ENCODE assay signal across 14 cellular contexts in the genomic region with DNA sequence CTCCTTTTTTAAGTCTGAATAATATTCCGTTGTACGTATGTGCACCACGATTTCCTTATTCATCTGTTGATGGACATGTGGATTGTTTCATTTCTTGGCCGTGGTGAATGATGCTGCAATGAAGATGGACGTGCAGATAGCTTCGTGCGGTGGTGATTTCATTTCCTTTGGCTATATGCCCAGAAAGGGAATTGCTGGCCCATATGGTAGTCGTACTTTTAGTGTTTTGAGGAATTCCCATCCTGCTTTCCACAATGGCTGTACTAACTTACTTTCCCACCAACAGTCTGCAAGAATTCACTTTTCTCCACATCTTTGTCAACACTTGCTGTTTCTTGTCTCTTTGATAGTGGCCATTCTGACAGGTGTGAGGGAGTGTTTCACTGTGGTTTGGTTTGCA. TPM values are rescaled to one million over a fixed set of nuclear protein-coding genes. Genes with fewer than 3 reads are reported as not detected.
DNase-seq lines count a peak whose midpoint lies in the region; ATAC-seq, FAIRE-seq and TF ChIP-seq lines count a peak whose summit lies in the region.
"Had no signal": no experiment of that assay in that cellular context is flagged by ENCODE, and none has a peak within 500 bp of the region (broad histone marks: within the 10 kb centered on the region; RNA-seq: fewer than 3 reads in every experiment).

No MANE protein-coding gene starts in this region.

- no peak overlapping the region for H3K27ac ChIP-seq in foreskin keratinocyte
- no peak overlapping the region for H3K27ac ChIP-seq in HepG2 (ENCODE audit: extremely low read length, insufficient read depth, low read length)

- POLR2A ChIA-PET in HepG2 (lab: Yijun Ruan, JAX): no interaction called here

- CTCF ChIA-PET in HepG2 (lab: Yijun Ruan, JAX; ENCODE audit: low intra/inter-chr PET ratio, low total read pairs): no interaction called here

- no peak overlapping the region for H2AFZ ChIP-seq in HepG2 (ENCODE audit: low read length)

- in situ Hi-C loops in HepG2 (cut with HindIII; ENCODE audit: extremely low pct_ligation_motif_present, low pct_unique_long_range_greater_than_20kb): no loop called here

- no peaks in the 10 kb centered on the region for H4K20me1 ChIP-seq in HepG2 (ENCODE audit: insufficient read depth, low read length)

- no peak overlapping the region for H3K4me2 ChIP-seq in HepG2 (ENCODE audit: low read depth, low read length)

- peaks cover 2% of the 10 kb centered on the region for H3K79me2 ChIP-seq in HepG2 (ENCODE audit: insufficient read depth, low read length)

- no peaks in the 10 kb centered on the region for H3K27me3 ChIP-seq in foreskin keratinocyte
- peaks cover 0 to 3% of the 10 kb centered on the region in 2 experiments; a peak in 1 of 5 replicates for H3K27me3 ChIP-seq in HepG2 (ENCODE audit: control insufficient read depth in 1 of 2, insufficient read depth in 2 of 2, low read length in 2 of 2)

- DNase-seq in COLO668 (lab: John Stamatoyannopoulos, UW; ENCODE audit: unreplicated experiment) (peak; percentile 15), HT-29 (ENCODE audit: low spot score) (peak; percentile 21), foreskin keratinocyte (peak; percentile 84 to 94), epidermal melanocyte (ENCODE audit: insufficient read length, low spot score) (no peak), HepG2 (ENCODE audit: low spot score) (no peak), anterior cingulate cortex (lab: John Stamatoyannopoulos, UW) (no peak)
- DNase-seq: KG1; left ventricle myocardium superior; NCI-H446 treated with DMSO at 0.1 percent for 48 hours; stimulated activated CD4-positive, alpha-beta T cell treated with anti-CD3 and anti-CD28 coated beads, Interleukin-4, amount 100 ng/mL, for 4 hours; T-helper 17 cell had no signal

- H3K9me3 ChIP-seq in HepG2 (ENCODE audit: low read length): no peaks in the 10 kb centered on the region

- 11% methylated on average over 8 of the region's 8 CpGs for WGBS in HepG2 (ENCODE audit: low lambda C conversion rate)

- intact Hi-C loops in HepG2 (cut with micrococcal nuclease; ENCODE audit: unreplicated experiment): no loop called here

- no peak for TF ChIP-seq POLR2A in HepG2 (IDR thresholded peaks at IDR 0.05; ENCODE audit: insufficient read depth in 1 of 2, low read depth in 2 of 2, low read length in 2 of 2)

- no peak overlapping the region for H3K9ac ChIP-seq in HepG2 (ENCODE audit: insufficient read depth, low read depth, low read length)

- no peaks in the 10 kb centered on the region for H3K4me1 ChIP-seq in foreskin keratinocyte
- H3K4me1 ChIP-seq in HepG2 (ENCODE audit: insufficient read depth, low read length): no peaks in the 10 kb centered on the region

- TF ChIP-seq EP300 in HepG2 (IDR thresholded peaks at IDR 0.05; ENCODE audit: low read depth in 2 of 2, low read length in 2 of 2): no peak
- no peak for TF ChIP-seq EP300 in HepG2 (CRISPR knock-in tag; IDR thresholded peaks at IDR 0.05; ENCODE audit: borderline replicate concordance)

- no peak overlapping the region for H3K4me3 ChIP-seq in HepG2 (replicated peaks in 1 of 3; ENCODE audit: insufficient read depth in 1 of 3, low read depth in 2 of 3, low read length in 3 of 3)

- H3K36me3 ChIP-seq in HepG2 (replicated peaks in 1 of 2; ENCODE audit: control insufficient read depth in 1 of 2, insufficient read depth in 2 of 2, low read length in 2 of 2): no peaks in the 10 kb centered on the region

- BruUV-seq in HepG2 (replicated peaks; lab: Mats Ljungman, UMichigan): no TSS peak

- TF ChIP-seq CTCF in foreskin keratinocyte (conservative IDR thresholded peaks at IDR 0.05) (no peak), HepG2 (CRISPR knock-in tag; IDR thresholded peaks at IDR 0.05) (no peak)

- FAIRE-seq in HepG2 (lab: Jason Lieb, UNC): no peak
- FAIRE-seq: D721Med had no signal

- no peak for ATAC-seq in SK-N-SH treated with all-trans-retinoic acid at 6 μM for 48 hours
- ATAC-seq in foreskin keratinocyte: peak; percentile 70
- ATAC-seq in HepG2: no peak
- no peak for ATAC-seq in GM18873 (IDR thresholded peaks at IDR 0.05; ENCODE audit: low FRiP score, unreplicated experiment)
- ATAC-seq: left ventricle myocardium superior, T-helper 17 cell had no signal

- TF ChIP-seq RAD21 in HepG2 (CRISPR knock-in tag; IDR thresholded peaks at IDR 0.05): no peak

TF ChIP-seq in SK-N-SH treated with all-trans-retinoic acid at 6 μM for 48 hours, 23 proteins besides CTCF, POLR2A, EP300 and RAD21:
- TF ChIP-seq ZNF70 (CRISPR knock-in tag; IDR thresholded peaks at IDR 0.05) (no peak), ZNF8 (CRISPR knock-in tag; IDR thresholded peaks at IDR 0.05) (peak; percentile 42; the same call in 1 of the 2 replicates)
TF ChIP-seq in SK-N-SH treated with all-trans-retinoic acid at 6 μM for 48 hours: peak in this region for 1.

TF ChIP-seq in HepG2, 621 proteins besides CTCF, POLR2A, EP300 and RAD21 (continues in another document):
- no peak for TF ChIP-seq SSRP1 (CRISPR knock-in tag; IDR thresholded peaks at IDR 0.05)
- TF ChIP-seq ZNF496 (CRISPR knock-in tag; IDR thresholded peaks at IDR 0.05; ENCODE audit: insufficient replicate concordance): no peak
- TF ChIP-seq, protein P1, sequence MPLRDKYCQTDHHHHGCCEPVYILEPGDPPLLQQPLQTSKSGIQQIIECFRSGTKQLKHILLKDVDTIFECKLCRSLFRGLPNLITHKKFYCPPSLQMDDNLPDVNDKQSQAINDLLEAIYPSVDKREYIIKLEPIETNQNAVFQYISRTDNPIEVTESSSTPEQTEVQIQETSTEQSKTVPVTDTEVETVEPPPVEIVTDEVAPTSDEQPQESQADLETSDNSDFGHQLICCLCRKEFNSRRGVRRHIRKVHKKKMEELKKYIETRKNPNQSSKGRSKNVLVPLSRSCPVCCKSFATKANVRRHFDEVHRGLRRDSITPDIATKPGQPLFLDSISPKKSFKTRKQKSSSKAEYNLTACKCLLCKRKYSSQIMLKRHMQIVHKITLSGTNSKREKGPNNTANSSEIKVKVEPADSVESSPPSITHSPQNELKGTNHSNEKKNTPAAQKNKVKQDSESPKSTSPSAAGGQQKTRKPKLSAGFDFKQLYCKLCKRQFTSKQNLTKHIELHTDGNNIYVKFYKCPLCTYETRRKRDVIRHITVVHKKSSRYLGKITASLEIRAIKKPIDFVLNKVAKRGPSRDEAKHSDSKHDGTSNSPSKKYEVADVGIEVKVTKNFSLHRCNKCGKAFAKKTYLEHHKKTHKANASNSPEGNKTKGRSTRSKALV (CRISPR knock-in tag; IDR thresholded peaks at IDR 0.05): no peak
- TF ChIP-seq SIN3A (IDR thresholded peaks at IDR 0.05; ENCODE audit: borderline replicate concordance, low read depth, low read length): no peak
- TF ChIP-seq, protein P2, sequence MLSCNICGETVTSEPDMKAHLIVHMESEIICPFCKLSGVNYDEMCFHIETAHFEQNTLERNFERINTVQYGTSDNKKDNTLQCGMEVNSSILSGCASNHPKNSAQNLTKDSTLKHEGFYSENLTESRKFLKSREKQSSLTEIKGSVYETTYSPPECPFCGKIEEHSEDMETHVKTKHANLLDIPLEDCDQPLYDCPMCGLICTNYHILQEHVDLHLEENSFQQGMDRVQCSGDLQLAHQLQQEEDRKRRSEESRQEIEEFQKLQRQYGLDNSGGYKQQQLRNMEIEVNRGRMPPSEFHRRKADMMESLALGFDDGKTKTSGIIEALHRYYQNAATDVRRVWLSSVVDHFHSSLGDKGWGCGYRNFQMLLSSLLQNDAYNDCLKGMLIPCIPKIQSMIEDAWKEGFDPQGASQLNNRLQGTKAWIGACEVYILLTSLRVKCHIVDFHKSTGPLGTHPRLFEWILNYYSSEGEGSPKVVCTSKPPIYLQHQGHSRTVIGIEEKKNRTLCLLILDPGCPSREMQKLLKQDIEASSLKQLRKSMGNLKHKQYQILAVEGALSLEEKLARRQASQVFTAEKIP (CRISPR knock-in tag; IDR thresholded peaks at IDR 0.05; ENCODE audit: borderline replicate concordance): no peak
- TF ChIP-seq NR2F1 (CRISPR knock-in tag; IDR thresholded peaks at IDR 0.05): no peak
- TF ChIP-seq ZNF234 (CRISPR knock-in tag; conservative IDR thresholded peaks at IDR 0.05): no peak

RNA-seq across cellular contexts. Expression of gene ZFP42, which starts 12.8 kb away (rescaled TPM):
- total RNA-seq in HT-29 (2014; rRNA removed; shearing (Covaris generic)): not detected in 2 replicates
- total RNA-seq in foreskin keratinocyte (11.2 and 19.4 TPM in 2 replicates), HepG2 (2016; rRNA removed; fragmentation: Illumina TruSeq; extraction: Trizol) (not detected in 2 replicates)
- polyA plus RNA-seq in foreskin keratinocyte (5.9 and 11.8 TPM in 2 replicates), HepG2 (2011; rRNA removed) (not detected in 2 replicates)
- not detected in 2 replicates for total RNA-seq in HepG2 (2016; cell fraction: cytosol; rRNA removed; fragmentation: Illumina TruSeq; extraction: Trizol; ENCODE audit: low read depth)
- total RNA-seq in HepG2 (2016; cell fraction: insoluble cytoplasmic fraction; rRNA removed; fragmentation: Illumina TruSeq; extraction: Trizol): not detected in 2 replicates
- not detected in 2 replicates for total RNA-seq in HepG2 (2016; cell fraction: membrane; rRNA removed; fragmentation: Illumina TruSeq; extraction: Trizol)
- not detected in 2 replicates for total RNA-seq in HepG2 (2016; cell fraction: nucleus; rRNA removed; fragmentation: Illumina TruSeq; extraction: Trizol)
- polyA plus RNA-seq in HepG2 (2011; cell fraction: cytosol; rRNA removed): not detected in 2 replicates
- polyA plus RNA-seq in HepG2 (2011; cell fraction: nucleus; rRNA removed): not detected in 2 replicates
- not detected in 2 replicates for polyA plus RNA-seq in HepG2 (2012)
- not detected in 2 replicates for polyA plus RNA-seq in HepG2 (2016; cell fraction: cytosol; fragmentation: Illumina TruSeq; extraction: Trizol; ENCODE audit: low read depth)
- polyA plus RNA-seq in HepG2 (2016; cell fraction: insoluble cytoplasmic fraction; fragmentation: Illumina TruSeq; extraction: Trizol; ENCODE audit: low read depth): not detected in 2 replicates
- polyA plus RNA-seq in HepG2 (2016; cell fraction: membrane; fragmentation: Illumina TruSeq; extraction: Trizol; ENCODE audit: low read depth): not detected in 2 replicates
- not detected in 2 replicates for polyA plus RNA-seq in HepG2 (2016; cell fraction: nucleus; fragmentation: Illumina TruSeq; extraction: Trizol; ENCODE audit: insufficient read depth, low read depth)
- polyA minus RNA-seq in HepG2 (2011; rRNA and poly(A)+ RNA removed; ENCODE audit: low replicate concordance): 0.12 TPM in 1 of 2 replicates, not detected in the other
- not detected in 2 replicates for polyA minus RNA-seq in HepG2 (2011; cell fraction: cytosol; rRNA and poly(A)+ RNA removed)
- polyA minus RNA-seq in HepG2 (2011; cell fraction: nucleus; rRNA and poly(A)+ RNA removed): not detected in 2 replicates
- total RNA-seq: left ventricle myocardium superior, T-helper 17 cell had no signal

Comparison
In these comparisons a context has a peak if more than half of its experiments do, and no peak if none do; other contexts are left out.
1. DNase-seq: peak in COLO668 (single experiment), HT-29 (single experiment) and foreskin keratinocyte (2 of 2); none in epidermal melanocyte (single experiment), HepG2 (single experiment) and anterior cingulate cortex (0 of 58).
2. RNA of gene ZFP42, which starts 12.8 kb away (total RNA-seq): 11.2 to 19.4 TPM in foreskin keratinocyte; not detected in HT-29 and not detected in HepG2; every median in the first group is over 10 times any median in the second.